Comparison of ENCODE assay signal across 20 cellular contexts in the genomic region with DNA sequence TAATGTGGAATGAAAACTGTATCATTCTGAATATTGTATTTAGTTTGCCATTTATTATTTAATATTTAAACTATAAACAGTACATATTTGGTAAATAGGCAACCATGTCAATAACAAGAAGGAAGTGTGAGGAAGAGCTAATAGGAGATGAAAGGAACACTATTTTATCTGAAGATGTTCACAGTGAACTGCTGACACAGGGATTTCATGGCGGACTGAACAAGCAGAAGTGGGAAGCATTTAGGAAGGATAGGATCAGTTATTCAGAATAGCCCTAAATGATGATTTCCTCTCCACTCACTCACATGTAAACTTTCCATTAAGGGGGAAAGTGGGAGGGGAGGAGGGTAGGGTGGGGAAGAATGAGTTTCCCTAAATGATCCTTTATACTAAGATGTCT.
DNase-seq lines count a peak whose midpoint lies in the region; ATAC-seq, FAIRE-seq and TF ChIP-seq lines count a peak whose summit lies in the region.
"Had no signal": no experiment of that assay in that cellular context is flagged by ENCODE, and none has a peak within 500 bp of the region (broad histone marks: within the 10 kb centered on the region; RNA-seq: fewer than 3 reads in every experiment).

No MANE protein-coding gene starts in this region.

- H3K27me3 ChIP-seq in HepG2 (ENCODE audit: control insufficient read depth in 1 of 2, insufficient read depth in 2 of 2, low read length in 2 of 2) (no peaks in the 10 kb centered on the region), right lobe of liver (no peaks in the 10 kb centered on the region), IMR-90 (ENCODE audit: control insufficient read depth, insufficient read depth, low read length) (no peaks in the 10 kb centered on the region)
- H3K27me3 ChIP-seq: BLaER1 treated with 17β-estradiol and CSF1 and Interleukin-3, amounts not matched to agents 10 nM and 100 nM had no signal

- no peak overlapping the region; the same call in 1 of the 2 replicates for H2AK5ac ChIP-seq in IMR-90 (ENCODE audit: low read depth, low read length)

- no TSS peak for BruUV-seq in HepG2 (replicated peaks; lab: Mats Ljungman, UMichigan)
- BruUV-seq in IMR-90 (replicated peaks; lab: Mats Ljungman, UMichigan) = no TSS peak

- no peak for DNase-seq in HepG2 (ENCODE audit: low spot score)
- DNase-seq in right lobe of liver = no peak
- DNase-seq in IMR-90 = no peak
- DNase-seq in stimulated activated CD4-positive, alpha-beta T cell treated with anti-CD3 and anti-CD28 coated beads, Interleukin-15, amount 100 ng/mL, for 24 hours = no peak
- DNase-seq in NCI-H82 (lab: John Stamatoyannopoulos, UW) = no peak
- DNase-seq: 8988T; AML-193; Caco-2; Calu3; CD4-positive, alpha-beta T cell; CD8-positive, alpha-beta T cell; DMS79 treated with DMSO at 0.1 percent for 48 hours; GF-D8 had no signal

- H4K5ac ChIP-seq in IMR-90 (ENCODE audit: low read depth, low read length) = no peak overlapping the region

- H2BK5ac ChIP-seq in IMR-90 (ENCODE audit: low read depth, low read length, poor library complexity, severe bottlenecking) = no peak overlapping the region

- no peak overlapping the region for H2BK120ac ChIP-seq in IMR-90 (ENCODE audit: low read depth, low read length)

- TF ChIP-seq EP300 in HepG2 (IDR thresholded peaks at IDR 0.05; ENCODE audit: low read depth in 2 of 2, low read length in 2 of 2) = no peak
- TF ChIP-seq EP300 in HepG2 (CRISPR knock-in tag; IDR thresholded peaks at IDR 0.05; ENCODE audit: borderline replicate concordance) = no peak

- WGBS in HepG2 (ENCODE audit: low lambda C conversion rate) = 24% methylated on average over 1 of the region's 1 CpG
- WGBS in right lobe of liver (ENCODE audit: insufficient coverage, low coverage, low lambda C conversion rate, missing lambda C conversion rate) = 53% methylated on average over 1 of the region's 1 CpG
- WGBS in IMR-90 (ENCODE audit: extremely low coverage in 2 of 2, insufficient read length in 1 of 2), 2 experiments = no CpG with 5 or more reads among the region's 1 CpG

- no peaks in the 10 kb centered on the region for H3K79me2 ChIP-seq in HepG2 (ENCODE audit: insufficient read depth, low read length)

- no peak overlapping the region for H4K91ac ChIP-seq in IMR-90 (ENCODE audit: insufficient read depth, low read depth, low read length)

- H3K23ac ChIP-seq in IMR-90 (ENCODE audit: low read depth, low read length) = no peak overlapping the region

- H2BK20ac ChIP-seq in IMR-90 (ENCODE audit: low read depth, low read length) = peak overlapping the region; percentile 41; the same call in 1 of the 2 replicates

- no peak overlapping the region for H3K56ac ChIP-seq in IMR-90 (ENCODE audit: extremely low read depth, insufficient read depth, low read length)

- no peak for TF ChIP-seq CTCF in HepG2 (CRISPR knock-in tag; IDR thresholded peaks at IDR 0.05)
- TF ChIP-seq CTCF in right lobe of liver (IDR thresholded peaks at IDR 0.05) = no peak
- no peak for TF ChIP-seq CTCF in IMR-90 (conservative IDR thresholded peaks at IDR 0.05; ENCODE audit: low read depth, low read length)

- dilution Hi-C loops in IMR-90 (cut with HindIII; ENCODE audit: low sequenced_read_pairs, unreplicated experiment) = no loop called here

- no peak overlapping the region for H3K9ac ChIP-seq in HepG2 (ENCODE audit: insufficient read depth, low read depth, low read length)
- no peak overlapping the region for H3K9ac ChIP-seq in IMR-90 (ENCODE audit: low read depth, low read length)
- H3K9ac ChIP-seq: BLaER1 treated with 17β-estradiol and CSF1 and Interleukin-3, amounts not matched to agents 10 nM and 100 nM had no signal

- H3K9me1 ChIP-seq in IMR-90 (ENCODE audit: insufficient read depth, low read length) = peaks cover 3% of the 10 kb centered on the region; the same call in 1 of the 2 replicates

- H3K79me1 ChIP-seq in IMR-90 (ENCODE audit: low read depth in 1 of 2, low read length in 2 of 2) = no peaks in the 10 kb centered on the region

- CTCF ChIA-PET in HepG2 (lab: Yijun Ruan, JAX; ENCODE audit: low intra/inter-chr PET ratio, low total read pairs) = no interaction called here
- CTCF ChIA-PET in IMR-90 (lab: Yijun Ruan, JAX) = interaction anchor here (0.6 kb wide), 1 partner anchor 12 kb away, joined by 3 read pairs; no protein-coding TSS in a partner anchor

- H3K4me1 ChIP-seq in HepG2 (ENCODE audit: insufficient read depth, low read length) (no peaks in the 10 kb centered on the region), right lobe of liver (no peaks in the 10 kb centered on the region), IMR-90 (ENCODE audit: control insufficient read depth, insufficient read depth, low read length) (peaks cover 7% of the 10 kb centered on the region)
- H3K4me1 ChIP-seq: Caco-2 had no signal

- H3K36me3 ChIP-seq in HepG2 (replicated peaks in 1 of 2; ENCODE audit: control insufficient read depth in 1 of 2, insufficient read depth in 2 of 2, low read length in 2 of 2) (no peaks in the 10 kb centered on the region), right lobe of liver (no peaks in the 10 kb centered on the region), IMR-90 (ENCODE audit: control insufficient read depth, insufficient read depth, low read length) (no peaks in the 10 kb centered on the region)
- H3K36me3 ChIP-seq: BLaER1 treated with 17β-estradiol and CSF1 and Interleukin-3, amounts not matched to agents 10 nM and 100 nM had no signal

- H3K4me3 ChIP-seq in HepG2 (replicated peaks in 1 of 3; ENCODE audit: insufficient read depth in 1 of 3, low read depth in 2 of 3, low read length in 3 of 3) (no peak overlapping the region), right lobe of liver (no peak overlapping the region), IMR-90 (ENCODE audit: insufficient read depth, low read depth, low read length) (no peak overlapping the region)
- H3K4me3 ChIP-seq: BLaER1 treated with 17β-estradiol and CSF1 and Interleukin-3, amounts not matched to agents 10 nM and 100 nM had no signal

- POLR2A ChIA-PET in HepG2 (lab: Yijun Ruan, JAX) (no interaction called here), IMR-90 (lab: Charles Lee; ENCODE audit: unreplicated experiment) (no interaction called here)

- H2AK9ac ChIP-seq in IMR-90 (replicated peaks; ENCODE audit: low read depth, low read length, poor library complexity) = no peak overlapping the region

- no peak for TF ChIP-seq RAD21 in HepG2 (CRISPR knock-in tag; IDR thresholded peaks at IDR 0.05)
- TF ChIP-seq RAD21 in IMR-90 (IDR thresholded peaks at IDR 0.05; ENCODE audit: low read length) = no peak

- H2BK15ac ChIP-seq in IMR-90 (ENCODE audit: low read depth, low read length) = no peak overlapping the region

- no peak for ATAC-seq in HepG2
- ATAC-seq in right lobe of liver = no peak
- ATAC-seq in IMR-90 (ENCODE audit: low read depth) = no peak
- ATAC-seq: CD8-positive, alpha-beta T cell had no signal

- no peak overlapping the region for H3K4me2 ChIP-seq in HepG2 (ENCODE audit: low read depth, low read length)
- H3K4me2 ChIP-seq in IMR-90 (ENCODE audit: low read depth, low read length) = no peak overlapping the region

- no peak for TF ChIP-seq POLR2A in HepG2 (IDR thresholded peaks at IDR 0.05; ENCODE audit: insufficient read depth in 1 of 2, low read depth in 2 of 2, low read length in 2 of 2)
- TF ChIP-seq POLR2A in right lobe of liver (IDR thresholded peaks at IDR 0.05) = no peak
- no peak for TF ChIP-seq POLR2A in IMR-90 (IDR thresholded peaks at IDR 0.05; ENCODE audit: low read depth, low read length)

- H3K27ac ChIP-seq in HepG2 (ENCODE audit: extremely low read length, insufficient read depth, low read length) = no peak overlapping the region
- no peak overlapping the region for H3K27ac ChIP-seq in right lobe of liver
- H3K27ac ChIP-seq in IMR-90 (ENCODE audit: insufficient read depth, low read length) = no peak overlapping the region
- H3K27ac ChIP-seq: BLaER1 treated with 17β-estradiol and CSF1 and Interleukin-3, amounts not matched to agents 10 nM and 100 nM; C4-2B had no signal

- H3K18ac ChIP-seq in IMR-90 (ENCODE audit: low read depth, low read length) = no peak overlapping the region

- H4K20me1 ChIP-seq in HepG2 (ENCODE audit: insufficient read depth, low read length) = no peaks in the 10 kb centered on the region
- H4K20me1 ChIP-seq in IMR-90 (ENCODE audit: insufficient read depth, low read length) = no peaks in the 10 kb centered on the region
- H4K20me1 ChIP-seq: BLaER1 treated with 17β-estradiol and CSF1 and Interleukin-3, amounts not matched to agents 10 nM and 100 nM had no signal

- intact Hi-C loops in HepG2 (cut with micrococcal nuclease; ENCODE audit: unreplicated experiment) (no loop called here), right lobe of liver (cut with DNase I) (no loop called here), IMR-90 (cut with micrococcal nuclease) (no loop called here)

- no peaks in the 10 kb centered on the region for H3K9me3 ChIP-seq in HepG2 (ENCODE audit: low read length)
- no peaks in the 10 kb centered on the region for H3K9me3 ChIP-seq in right lobe of liver
- peaks cover 2% of the 10 kb centered on the region; the same call in 1 of the 2 replicates for H3K9me3 ChIP-seq in IMR-90 (ENCODE audit: control insufficient read depth, insufficient read depth, low read length)
- H3K9me3 ChIP-seq: BLaER1 treated with 17β-estradiol and CSF1 and Interleukin-3, amounts not matched to agents 10 nM and 100 nM; Caco-2 had no signal

- 0 out of 4 replicates have a peak overlapping the region, but pooled peaks have one; percentile 17 to 35 for H4K8ac ChIP-seq in IMR-90 (ENCODE audit: low read depth in 2 of 2, low read length in 2 of 2)

- no peak overlapping the region for H2AFZ ChIP-seq in HepG2 (ENCODE audit: low read length)
- no peak overlapping the region for H2AFZ ChIP-seq in IMR-90 (replicated peaks; ENCODE audit: low read length, poor library complexity)

- FAIRE-seq in HepG2 (lab: Jason Lieb, UNC) = no peak
- FAIRE-seq: A204.1, D721Med, G401.6, GM12891, GM19239 had no signal

- no peak overlapping the region for H3K4ac ChIP-seq in IMR-90 (ENCODE audit: low read depth, low read length)

- 0 out of 2 replicates have a peak overlapping the region, but pooled peaks have one; percentile 30 for H3K14ac ChIP-seq in IMR-90 (replicated peaks; ENCODE audit: low read depth, low read length)

- in situ Hi-C loops in HepG2 (cut with HindIII; ENCODE audit: extremely low pct_ligation_motif_present, low pct_unique_long_range_greater_than_20kb) = no loop called here
- in situ Hi-C loops in IMR-90 (cut with MboI; ENCODE audit: low sequenced_read_pairs) = no loop called here

TF ChIP-seq in HepG2, 621 proteins besides CTCF, POLR2A, EP300 and RAD21 (continues in another document):
- TF ChIP-seq MAFK (conservative IDR thresholded peaks at IDR 0.05 in 1 of 2, IDR thresholded peaks at IDR 0.05 in 1 of 2; ENCODE audit: low read length in 2 of 2) (peak; percentile 87 to 91), KLF12 (CRISPR knock-in tag; IDR thresholded peaks at IDR 0.05; ENCODE audit: borderline replicate concordance) (no peak), THAP11 (CRISPR knock-in tag; IDR thresholded peaks at IDR 0.05) (no peak)

TF ChIP-seq in IMR-90, 13 proteins besides CTCF, POLR2A, EP300 and RAD21 (continues in another document):
- peak; percentile 86 for TF ChIP-seq MAFK (IDR thresholded peaks at IDR 0.05; ENCODE audit: low read depth, low read length)
